In the genomic region with DNA sequence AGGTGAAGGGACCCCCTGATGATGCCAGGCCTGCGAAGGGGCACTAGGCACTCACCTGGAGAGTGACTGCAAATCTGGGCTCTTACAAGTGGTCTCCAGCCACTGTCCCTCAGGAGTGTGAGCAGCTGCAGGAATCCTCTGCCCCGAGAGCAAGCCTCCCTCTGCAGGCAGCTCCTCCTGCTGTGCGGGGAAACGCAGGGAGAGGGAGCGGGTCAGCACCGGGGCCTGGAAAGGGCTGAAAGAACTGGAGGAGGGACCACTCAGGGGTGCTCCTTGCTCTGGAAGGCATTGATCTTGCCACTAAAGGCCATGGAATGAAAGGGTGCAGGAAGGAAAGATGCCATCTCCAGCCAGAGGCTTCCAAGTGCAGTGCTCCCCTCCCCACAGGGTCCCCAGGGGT, we compare ENCODE assay signal across 30 cellular contexts.
"Had no signal": no experiment of that assay in that cellular context is flagged by ENCODE, and none has a peak within 500 bp of the region (broad histone marks: within the 10 kb centered on the region; RNA-seq: fewer than 3 reads in every experiment).

No MANE protein-coding gene starts in this region.

- DNase-seq: activated CD4-positive, alpha-beta memory T cell treated with anti-CD3 and anti-CD28 coated beads for 36 hours; activated CD4-positive, alpha-beta T cell treated with anti-CD3 and anti-CD28 coated beads for 36 hours; activated CD4-positive, alpha-beta T cell treated with anti-CD3 and anti-CD28 coated beads, Interleukin-2, amount 10 ng/mL, durations not matched to agents 24 days and 14 days; activated CD4-positive, CD25-positive, alpha-beta regulatory T cell; activated CD4-positive, CD25-positive, alpha-beta regulatory T cell treated with anti-CD3 and anti-CD28 coated beads, Interleukin-2, amount 50 U/mL, for 72 hours; activated CD8-positive, alpha-beta memory T cell treated with anti-CD3 and anti-CD28 coated beads, Interleukin-2, amount 10 ng/mL, durations not matched to agents 7 days and 5 days; activated CD8-positive, alpha-beta memory T cell treated with anti-CD3 and anti-CD28 coated beads, Interleukin-2, amount 50 U/mL, for 4 hours; activated CD8-positive, alpha-beta T cell treated with anti-CD3 and anti-CD28 coated beads, Interleukin-2, amount 10 ng/mL, durations not matched to agents 7 days and 5 days; activated gamma-delta T cell; activated naive CD4-positive, alpha-beta T cell; activated naive CD4-positive, alpha-beta T cell treated with anti-CD3 and anti-CD28 coated beads, Interleukin-2, amount 10 ng/mL, durations not matched to agents 7 days and 5 days; activated naive CD8-positive, alpha-beta T cell treated with anti-CD3 and anti-CD28 coated beads, Interleukin-2, amount 10 ng/mL, durations not matched to agents 7 days and 5 days; activated T-cell treated with anti-CD3 and anti-CD28 coated beads, Interleukin-2, amount 50 U/mL, for 1 hour; activated T-cell treated with anti-CD3 and anti-CD28 coated beads, Interleukin-2, amount 50 U/mL, for 48 hours; dorsolateral prefrontal cortex; effector memory CD4-positive, alpha-beta T cell; endodermal cell; foreskin fibroblast; head of caudate nucleus; T-helper 2 cell had no signal

- H3K27me3 ChIP-seq: ascending aorta, dorsolateral prefrontal cortex had no signal

- H3K4me1 Mint-ChIP-seq: activated CD4-positive, alpha-beta T cell treated with anti-CD3 and anti-CD28 coated beads for 36 hours; activated CD4-positive, alpha-beta T cell treated with anti-CD3 and anti-CD28 coated beads, Interleukin-2, amount 10 ng/mL, durations not matched to agents 24 days and 14 days; activated CD8-positive, alpha-beta memory T cell treated with anti-CD3 and anti-CD28 coated beads, Interleukin-2, amount 10 ng/mL, durations not matched to agents 7 days and 5 days; activated naive CD4-positive, alpha-beta T cell treated with anti-CD3 and anti-CD28 coated beads, Interleukin-2, amount 10 ng/mL, durations not matched to agents 7 days and 5 days; activated naive CD8-positive, alpha-beta T cell treated with anti-CD3 and anti-CD28 coated beads, Interleukin-2, amount 10 ng/mL, durations not matched to agents 7 days and 5 days; central memory CD8-positive, alpha-beta T cell; endodermal cell had no signal

- H3K36me3 Mint-ChIP-seq: activated CD4-positive, alpha-beta memory T cell treated with anti-CD3 and anti-CD28 coated beads for 36 hours; activated CD8-positive, alpha-beta memory T cell treated with anti-CD3 and anti-CD28 coated beads, Interleukin-2, amount 10 ng/mL, durations not matched to agents 7 days and 5 days; activated naive CD4-positive, alpha-beta T cell treated with anti-CD3 and anti-CD28 coated beads, Interleukin-2, amount 10 ng/mL, durations not matched to agents 7 days and 5 days; activated naive CD4-positive, alpha-beta T cell treated with anti-CD3 and anti-CD28 coated beads, Interleukin-2, amount 50 U/mL, for 72 hours; activated naive CD8-positive, alpha-beta T cell treated with anti-CD3 and anti-CD28 coated beads, Interleukin-2, amount 10 ng/mL, durations not matched to agents 7 days and 5 days; brain had no signal

- H3K4me3 ChIP-seq: ascending aorta, coronary artery, dorsolateral prefrontal cortex had no signal

- H3K9me3 Mint-ChIP-seq: activated CD4-positive, alpha-beta T cell treated with anti-CD3 and anti-CD28 coated beads, Interleukin-2, amount 10 ng/mL, durations not matched to agents 24 days and 14 days; activated naive CD4-positive, alpha-beta T cell treated with anti-CD3 and anti-CD28 coated beads, Interleukin-2, amount 50 U/mL, for 72 hours; activated naive CD8-positive, alpha-beta T cell treated with anti-CD3 and anti-CD28 coated beads, Interleukin-2, amount 10 ng/mL, durations not matched to agents 7 days and 5 days; activated T-helper 1 cell treated with anti-CD3 and anti-CD28 coated beads, Interleukin-12 subunit alpha, Interleukin-12 subunit beta, Interleukin-2, Interleukin-4 antibody, amounts not matched to agents 30 ng/mL and 10 ng/mL and 1 ng/mL, durations not matched to agents 14 hours and 24 hours and 36 hours; activated T-helper 2 cell treated with anti-CD3 and anti-CD28 coated beads, Interferon-gamma antibody, Interleukin-2, Interleukin-4, amounts not matched to agents 10 μg/mL and 5 μg/mL and 100 μg/mL, durations not matched to agents 14 hours and 24 hours and 36 hours; central memory CD8-positive, alpha-beta T cell; dendritic cell treated with granulocyte-macrophage colony-stimulating factor and Interleukin-4, amounts not matched to agents 40 ng/mL and 50 ng/mL, for 4 days; endodermal cell had no signal

- H3K4me1 ChIP-seq: ascending aorta had no signal

- H3K27ac ChIP-seq: ascending aorta, coronary artery, dorsolateral prefrontal cortex had no signal

- H3K9me3 ChIP-seq: ascending aorta had no signal

- H3K36me3 ChIP-seq: ascending aorta had no signal

- H3K27ac Mint-ChIP-seq: activated CD4-positive, alpha-beta memory T cell treated with anti-CD3 and anti-CD28 coated beads for 36 hours; activated CD4-positive, alpha-beta T cell treated with anti-CD3 and anti-CD28 coated beads for 36 hours; activated CD4-positive, alpha-beta T cell treated with anti-CD3 and anti-CD28 coated beads, Interleukin-2, amount 10 ng/mL, durations not matched to agents 24 days and 14 days; activated CD8-positive, alpha-beta memory T cell treated with anti-CD3 and anti-CD28 coated beads, Interleukin-2, amount 10 ng/mL, durations not matched to agents 7 days and 5 days; activated CD8-positive, alpha-beta T cell treated with anti-CD3 and anti-CD28 coated beads, Interleukin-2, amount 10 ng/mL, durations not matched to agents 7 days and 5 days; activated naive CD4-positive, alpha-beta T cell treated with anti-CD3 and anti-CD28 coated beads, Interleukin-2, amount 10 ng/mL, durations not matched to agents 7 days and 5 days; activated naive CD4-positive, alpha-beta T cell treated with anti-CD3 and anti-CD28 coated beads, Interleukin-2, amount 50 U/mL, for 72 hours; activated naive CD8-positive, alpha-beta T cell treated with anti-CD3 and anti-CD28 coated beads, Interleukin-2, amount 10 ng/mL, durations not matched to agents 7 days and 5 days; activated T-helper 1 cell treated with anti-CD3 and anti-CD28 coated beads, Interleukin-12 subunit alpha, Interleukin-12 subunit beta, Interleukin-2, Interleukin-4 antibody, amounts not matched to agents 30 ng/mL and 10 ng/mL and 1 ng/mL, durations not matched to agents 14 hours and 24 hours and 36 hours; activated T-helper 2 cell treated with anti-CD3 and anti-CD28 coated beads, Interferon-gamma antibody, Interleukin-2, Interleukin-4, amounts not matched to agents 10 μg/mL and 5 μg/mL and 100 μg/mL, durations not matched to agents 14 hours and 24 hours and 36 hours; dendritic cell treated with granulocyte-macrophage colony-stimulating factor and Interleukin-4, amounts not matched to agents 40 ng/mL and 50 ng/mL, for 4 days; endodermal cell had no signal

- ATAC-seq: activated CD4-positive, alpha-beta T cell treated with anti-CD3 and anti-CD28 coated beads for 36 hours; activated CD8-positive, alpha-beta memory T cell treated with anti-CD3 and anti-CD28 coated beads, Interleukin-2, amount 10 ng/mL, durations not matched to agents 7 days and 5 days; activated CD8-positive, alpha-beta T cell treated with anti-CD3 and anti-CD28 coated beads, Interleukin-2, amount 10 ng/mL, durations not matched to agents 7 days and 5 days; activated naive CD4-positive, alpha-beta T cell treated with anti-CD3 and anti-CD28 coated beads, Interleukin-2, amount 50 U/mL, for 72 hours had no signal

- H3K27me3 Mint-ChIP-seq: activated CD4-positive, alpha-beta memory T cell treated with anti-CD3 and anti-CD28 coated beads for 36 hours; activated CD4-positive, alpha-beta T cell treated with anti-CD3 and anti-CD28 coated beads for 36 hours; activated CD4-positive, alpha-beta T cell treated with anti-CD3 and anti-CD28 coated beads, Interleukin-2, amount 10 ng/mL, durations not matched to agents 24 days and 14 days; activated CD8-positive, alpha-beta memory T cell treated with anti-CD3 and anti-CD28 coated beads, Interleukin-2, amount 10 ng/mL, durations not matched to agents 7 days and 5 days; activated naive CD4-positive, alpha-beta T cell treated with anti-CD3 and anti-CD28 coated beads, Interleukin-2, amount 10 ng/mL, durations not matched to agents 7 days and 5 days; activated naive CD8-positive, alpha-beta T cell treated with anti-CD3 and anti-CD28 coated beads, Interleukin-2, amount 10 ng/mL, durations not matched to agents 7 days and 5 days; brain; central memory CD8-positive, alpha-beta T cell; dendritic cell treated with granulocyte-macrophage colony-stimulating factor and Interleukin-4, amounts not matched to agents 40 ng/mL and 50 ng/mL, for 4 days had no signal

- H3K4me3 Mint-ChIP-seq: activated CD4-positive, alpha-beta memory T cell treated with anti-CD3 and anti-CD28 coated beads for 36 hours; activated CD4-positive, alpha-beta T cell treated with anti-CD3 and anti-CD28 coated beads for 36 hours; activated CD4-positive, alpha-beta T cell treated with anti-CD3 and anti-CD28 coated beads, Interleukin-2, amount 10 ng/mL, durations not matched to agents 24 days and 14 days; activated CD8-positive, alpha-beta memory T cell treated with anti-CD3 and anti-CD28 coated beads, Interleukin-2, amount 10 ng/mL, durations not matched to agents 7 days and 5 days; activated CD8-positive, alpha-beta T cell treated with anti-CD3 and anti-CD28 coated beads, Interleukin-2, amount 10 ng/mL, durations not matched to agents 7 days and 5 days; activated naive CD4-positive, alpha-beta T cell treated with anti-CD3 and anti-CD28 coated beads, Interleukin-2, amount 10 ng/mL, durations not matched to agents 7 days and 5 days; activated naive CD8-positive, alpha-beta T cell treated with anti-CD3 and anti-CD28 coated beads, Interleukin-2, amount 10 ng/mL, durations not matched to agents 7 days and 5 days; activated T-helper 1 cell treated with anti-CD3 and anti-CD28 coated beads, Interleukin-12 subunit alpha, Interleukin-12 subunit beta, Interleukin-2, Interleukin-4 antibody, amounts not matched to agents 30 ng/mL and 10 ng/mL and 1 ng/mL, durations not matched to agents 14 hours and 24 hours and 36 hours; brain; central memory CD8-positive, alpha-beta T cell; dendritic cell treated with granulocyte-macrophage colony-stimulating factor and Interleukin-4, amounts not matched to agents 40 ng/mL and 50 ng/mL, for 4 days; endodermal cell had no signal

- FAIRE-seq: bronchial epithelial cell, frontal cortex had no signal
